ENCODE assay signal across 6 cellular contexts in genomic region chr17:65994679-65995078, GRCh38.
"Had no signal": no experiment of that assay in that cellular context is flagged by ENCODE, and none has a peak within 500 bp of the region (broad histone marks: within the 10 kb centered on the region; RNA-seq: fewer than 3 reads in every experiment).

No MANE protein-coding gene starts in this region.

- H3K27ac Mint-ChIP-seq: GM23338, H9 had no signal

- DNase-seq: H9, HCEC 1CT, IMR-90, KG1 had no signal

- ATAC-seq: GM23338, K562 had no signal
